In the genomic region with DNA sequence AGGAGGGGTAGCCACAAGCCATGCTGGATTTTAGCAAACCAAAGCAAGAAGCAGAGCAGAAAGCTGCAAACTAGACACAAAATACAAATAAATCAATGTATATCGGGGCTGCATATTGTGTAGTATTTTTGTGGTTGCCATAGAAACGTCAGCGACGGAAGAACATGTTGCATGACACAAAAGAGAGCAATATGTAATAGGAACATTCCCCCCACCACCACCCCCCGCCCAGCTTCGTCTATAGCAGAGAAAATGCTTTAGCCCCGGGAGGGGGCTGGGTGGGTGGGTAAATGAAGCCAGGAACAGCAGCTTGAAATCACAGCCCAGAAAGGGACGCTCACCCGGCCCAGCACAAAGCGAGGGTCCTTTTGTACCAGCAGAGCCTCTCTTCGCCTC, we compare ENCODE assay signal across 9 cellular contexts. TPM values are rescaled to one million over a fixed set of nuclear protein-coding genes. Genes with fewer than 3 reads are reported as not detected.
DNase-seq lines count a peak whose midpoint lies in the region; ATAC-seq and TF ChIP-seq lines count a peak whose summit lies in the region.
"Had no signal": no experiment of that assay in that cellular context is flagged by ENCODE, and none has a peak within 500 bp of the region (broad histone marks: within the 10 kb centered on the region; RNA-seq: fewer than 3 reads in every experiment).

No MANE protein-coding gene starts in this region.

- peak overlapping the region; percentile 4; the same call in 1 of the 2 replicates for H3K14ac ChIP-seq in IMR-90 (replicated peaks; ENCODE audit: low read depth, low read length)

- TF ChIP-seq CTCF in IMR-90 (conservative IDR thresholded peaks at IDR 0.05; ENCODE audit: low read depth, low read length) (no peak), tibial nerve (IDR thresholded peaks at IDR 0.05) (no peak)

- no peak overlapping the region for H2BK5ac ChIP-seq in IMR-90 (ENCODE audit: low read depth, low read length, poor library complexity, severe bottlenecking)

- 0 out of 2 replicates have a peak overlapping the region, but pooled peaks have one; percentile 7 for H2AK5ac ChIP-seq in IMR-90 (ENCODE audit: low read depth, low read length)

- H3K23ac ChIP-seq in IMR-90 (ENCODE audit: low read depth, low read length) = peak overlapping the region; percentile 67; the same call in 1 of the 2 replicates

- no peak for TF ChIP-seq EP300 in tibial nerve (IDR thresholded peaks at IDR 0.05)

- H2AK9ac ChIP-seq in IMR-90 (replicated peaks; ENCODE audit: low read depth, low read length, poor library complexity) = no peak overlapping the region

- H3K56ac ChIP-seq in IMR-90 (ENCODE audit: extremely low read depth, insufficient read depth, low read length) = no peak overlapping the region

- H4K20me1 ChIP-seq in IMR-90 (ENCODE audit: insufficient read depth, low read length) = no peaks in the 10 kb centered on the region

- H3K36me3 ChIP-seq in IMR-90 (ENCODE audit: control insufficient read depth, insufficient read depth, low read length) (no peaks in the 10 kb centered on the region), mucosa of stomach (ENCODE audit: control insufficient read depth, insufficient read depth, low read length) (no peaks in the 10 kb centered on the region), tibial nerve (no peaks in the 10 kb centered on the region)

- intact Hi-C loops in IMR-90 (cut with micrococcal nuclease) = loop anchor here (2.0 to 5.0 kb wide), 3 partner anchors 19 to 301 kb away; no protein-coding TSS in a partner anchor

- H4K91ac ChIP-seq in IMR-90 (ENCODE audit: insufficient read depth, low read depth, low read length) = no peak overlapping the region

- H3K18ac ChIP-seq in IMR-90 (ENCODE audit: low read depth, low read length) = no peak overlapping the region; the same call in 1 of the 2 replicates

- no peak overlapping the region for H2BK15ac ChIP-seq in IMR-90 (ENCODE audit: low read depth, low read length)

- no peak overlapping the region for H4K8ac ChIP-seq in IMR-90 (ENCODE audit: low read depth in 2 of 2, low read length in 2 of 2)

- TF ChIP-seq RAD21 in IMR-90 (IDR thresholded peaks at IDR 0.05; ENCODE audit: low read length) = no peak

- H3K9ac ChIP-seq in IMR-90 (ENCODE audit: low read depth, low read length) = peak overlapping the region; percentile 90
- no peak overlapping the region for H3K9ac ChIP-seq in mucosa of stomach (ENCODE audit: low read length)

- POLR2A ChIA-PET in IMR-90 (lab: Charles Lee; ENCODE audit: unreplicated experiment) = no interaction called here

- H3K4me2 ChIP-seq in IMR-90 (ENCODE audit: low read depth, low read length) = peak overlapping the region; percentile 100

- H2BK120ac ChIP-seq in IMR-90 (ENCODE audit: low read depth, low read length) = no peak overlapping the region

- H3K4ac ChIP-seq in IMR-90 (ENCODE audit: low read depth, low read length) = 0 out of 2 replicates have a peak overlapping the region, but pooled peaks have one; percentile 46

- no peak overlapping the region; the same call in 1 of the 2 replicates for H4K5ac ChIP-seq in IMR-90 (ENCODE audit: low read depth, low read length)

- H3K27ac ChIP-seq in IMR-90 (ENCODE audit: insufficient read depth, low read length) (peak overlapping the region; percentile 18; the same call in 1 of the 2 replicates), tibial nerve (peak overlapping the region; percentile 21 to 88 (median 72))
- H3K27ac ChIP-seq: 22Rv1 had no signal

- CTCF ChIA-PET in IMR-90 (lab: Yijun Ruan, JAX) = interaction anchor here (0.6 to 1.1 kb wide), 3 partner anchors 49 to 759 kb away, joined by 3 to 4 read pairs (median 3); no protein-coding TSS in a partner anchor

- H3K9me3 ChIP-seq in IMR-90 (ENCODE audit: control insufficient read depth, insufficient read depth, low read length) = no peaks in the 10 kb centered on the region
- H3K9me3 ChIP-seq in mucosa of stomach (ENCODE audit: control insufficient read depth, low read length) = no peaks in the 10 kb centered on the region
- H3K9me3 ChIP-seq in tibial nerve = no peaks in the 10 kb centered on the region

- ATAC-seq in IMR-90 (ENCODE audit: low read depth) = peak; percentile 8

- dilution Hi-C loops in IMR-90 (cut with HindIII; ENCODE audit: low sequenced_read_pairs, unreplicated experiment) = no loop called here

- no peak; the same call in 1 of the 2 replicates for TF ChIP-seq POLR2A in IMR-90 (IDR thresholded peaks at IDR 0.05; ENCODE audit: low read depth, low read length)
- TF ChIP-seq POLR2A in tibial nerve (IDR thresholded peaks at IDR 0.05) = no peak

- in situ Hi-C loops in IMR-90 (cut with MboI; ENCODE audit: low sequenced_read_pairs) = loop anchor here (10.0 to 25.0 kb wide), 2 partner anchors 109 to 286 kb away; a partner anchor contains a TSS

- BruUV-seq in IMR-90 (replicated peaks; lab: Mats Ljungman, UMichigan) = TSS peak; percentile 70

- 0 out of 2 replicates have a peak, but pooled peaks cover 1% of the 10 kb centered on the region for H3K4me1 ChIP-seq in IMR-90 (ENCODE audit: control insufficient read depth, insufficient read depth, low read length)
- H3K4me1 ChIP-seq in mucosa of stomach (ENCODE audit: control insufficient read depth, insufficient read depth, low read length) = peaks cover 5% of the 10 kb centered on the region
- peaks cover 0 to 28% (median 0%) of the 10 kb centered on the region in 4 donors for H3K4me1 ChIP-seq in tibial nerve

- peaks cover 3 to 21% of the 10 kb centered on the region in 2 experiments; a peak in 2 of 4 replicates for H3K79me1 ChIP-seq in IMR-90 (ENCODE audit: low read depth in 1 of 2, low read length in 2 of 2)

- no peak overlapping the region for H2BK20ac ChIP-seq in IMR-90 (ENCODE audit: low read depth, low read length)

- no CpG with 5 or more reads among the region's 11 CpGs for WGBS in IMR-90 (ENCODE audit: extremely low coverage in 2 of 2, insufficient read length in 1 of 2), 2 experiments
- WGBS in tibial nerve, 2 donors = 0% methylated on average over 9 to 10 of the region's 11 CpGs

- H3K4me3 ChIP-seq in IMR-90 (ENCODE audit: insufficient read depth, low read depth, low read length) (peak overlapping the region; percentile 68), mucosa of stomach (ENCODE audit: low read length) (peak overlapping the region; percentile 26), tibial nerve (peak overlapping the region; percentile 43 to 76 (median 59))

- H3K9me1 ChIP-seq in IMR-90 (ENCODE audit: insufficient read depth, low read length) = no peaks in the 10 kb centered on the region

- DNase-seq in DMS53 (lab: John Stamatoyannopoulos, UW) (peak; percentile 48), DMS53 treated with DMSO at 0.1 percent for 48 hours (lab: John Stamatoyannopoulos, UW; ENCODE audit: unreplicated experiment) (no peak), IMR-90 (peak; percentile 48), tibial nerve (ENCODE audit: low spot score in 2 of 2) (no peak), COLO829 (ENCODE audit: low spot score) (no peak)
- DNase-seq in activated CD4-positive, alpha-beta T cell treated with anti-CD3 and anti-CD28 coated beads for 4 hours = peak; percentile 16 to 28
- DNase-seq in effector CD4-positive, alpha-beta T cell = peak; percentile 43

- no peaks in the 10 kb centered on the region for H3K27me3 ChIP-seq in IMR-90 (ENCODE audit: control insufficient read depth, insufficient read depth, low read length)
- H3K27me3 ChIP-seq in mucosa of stomach (ENCODE audit: control insufficient read depth, insufficient read depth, low read length) = no peaks in the 10 kb centered on the region
- H3K27me3 ChIP-seq in tibial nerve = no peaks in the 10 kb centered on the region

- peak overlapping the region; percentile 94 for H2AFZ ChIP-seq in IMR-90 (replicated peaks; ENCODE audit: low read length, poor library complexity)

TF ChIP-seq in IMR-90, 13 proteins besides CTCF, POLR2A, EP300 and RAD21:
- TF ChIP-seq RFX5 (IDR thresholded peaks at IDR 0.05; ENCODE audit: low read depth, low read length) (no peak), NFE2L2 (IDR thresholded peaks at IDR 0.05; ENCODE audit: low read depth, low read length) (no peak), SMC3 (IDR thresholded peaks at IDR 0.05; ENCODE audit: low read depth, low read length) (no peak), MAFK (IDR thresholded peaks at IDR 0.05; ENCODE audit: low read depth, low read length) (no peak), RCOR1 (IDR thresholded peaks at IDR 0.05; ENCODE audit: insufficient replicate concordance, low read length) (no peak), MAZ (IDR thresholded peaks at IDR 0.05; ENCODE audit: borderline replicate concordance, low read depth, low read length) (no peak), CEBPB (IDR thresholded peaks at IDR 0.05; ENCODE audit: low read depth, low read length) (peak; percentile 27; the same call in 1 of the 2 replicates), MXI1 (IDR thresholded peaks at IDR 0.05; ENCODE audit: borderline replicate concordance, low read depth, low read length) (no peak), CHD1 (IDR thresholded peaks at IDR 0.05; ENCODE audit: low read depth, low read length) (no peak), BHLHE40 (IDR thresholded peaks at IDR 0.05; ENCODE audit: low read depth, low read length) (peak; percentile 43; the same call in 1 of the 2 replicates), FOS (IDR thresholded peaks at IDR 0.05; ENCODE audit: low read depth, low read length) (no peak)
- TF ChIP-seq, protein P1, sequence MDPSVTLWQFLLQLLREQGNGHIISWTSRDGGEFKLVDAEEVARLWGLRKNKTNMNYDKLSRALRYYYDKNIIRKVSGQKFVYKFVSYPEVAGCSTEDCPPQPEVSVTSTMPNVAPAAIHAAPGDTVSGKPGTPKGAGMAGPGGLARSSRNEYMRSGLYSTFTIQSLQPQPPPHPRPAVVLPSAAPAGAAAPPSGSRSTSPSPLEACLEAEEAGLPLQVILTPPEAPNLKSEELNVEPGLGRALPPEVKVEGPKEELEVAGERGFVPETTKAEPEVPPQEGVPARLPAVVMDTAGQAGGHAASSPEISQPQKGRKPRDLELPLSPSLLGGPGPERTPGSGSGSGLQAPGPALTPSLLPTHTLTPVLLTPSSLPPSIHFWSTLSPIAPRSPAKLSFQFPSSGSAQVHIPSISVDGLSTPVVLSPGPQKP (IDR thresholded peaks at IDR 0.05; ENCODE audit: borderline replicate concordance, low read depth, low read length) = no peak
- TF ChIP-seq, protein P2, sequence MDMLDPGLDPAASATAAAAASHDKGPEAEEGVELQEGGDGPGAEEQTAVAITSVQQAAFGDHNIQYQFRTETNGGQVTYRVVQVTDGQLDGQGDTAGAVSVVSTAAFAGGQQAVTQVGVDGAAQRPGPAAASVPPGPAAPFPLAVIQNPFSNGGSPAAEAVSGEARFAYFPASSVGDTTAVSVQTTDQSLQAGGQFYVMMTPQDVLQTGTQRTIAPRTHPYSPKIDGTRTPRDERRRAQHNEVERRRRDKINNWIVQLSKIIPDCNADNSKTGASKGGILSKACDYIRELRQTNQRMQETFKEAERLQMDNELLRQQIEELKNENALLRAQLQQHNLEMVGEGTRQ (IDR thresholded peaks at IDR 0.05; ENCODE audit: low read depth, low read length) = no peak

RNA-seq across cellular contexts. Expression of a gene that starts 0.5 kb away (rescaled TPM):
- total RNA-seq in IMR-90 (2012; rRNA removed) (3.6 and 3.8 TPM in 2 replicates), tibial nerve (10 to 100 TPM; 10.5 to 20.8 (median 12.6) TPM)
- 3.6 and 3.8 TPM in 2 replicates for polyA plus RNA-seq in IMR-90 (2012; rRNA removed)
- polyA plus RNA-seq in IMR-90 (2012; cell fraction: cytosol; rRNA removed) = 1.5 and 2.0 TPM in 2 replicates
- polyA plus RNA-seq in IMR-90 (2012; cell fraction: nucleus; rRNA removed; ENCODE audit: low replicate concordance) = 6.2 and 14.0 TPM in 2 replicates

Comparison
In these comparisons a context has a peak if more than half of its experiments do, and no peak if none do; other contexts are left out.
1. DNase-seq: peak in DMS53 (single experiment), IMR-90 (single experiment), activated CD4-positive, alpha-beta T cell treated with anti-CD3 and anti-CD28 coated beads for 4 hours (2 of 2) and effector CD4-positive, alpha-beta T cell (single experiment); none in DMS53 treated with DMSO at 0.1 percent for 48 hours (single experiment), tibial nerve (0 of 2) and COLO829 (single experiment).
2. Peak in every context shown above with its lines, with median percentiles within 50 percentile points of each other: H3K4me3 ChIP-seq.